Comparison of ENCODE assay signal across 1 cellular context in genomic region chr4:125833-126232, GRCh38.
TF ChIP-seq lines count a peak whose summit lies in the region.

No MANE protein-coding gene starts in this region.

TF ChIP-seq in SK-N-SH, 30 proteins besides CTCF, POLR2A, EP300 and RAD21 (continued from another document):
- TF ChIP-seq GATA2 (CRISPR knock-in tag; IDR thresholded peaks at IDR 0.05): no peak
- TF ChIP-seq, protein P1, sequence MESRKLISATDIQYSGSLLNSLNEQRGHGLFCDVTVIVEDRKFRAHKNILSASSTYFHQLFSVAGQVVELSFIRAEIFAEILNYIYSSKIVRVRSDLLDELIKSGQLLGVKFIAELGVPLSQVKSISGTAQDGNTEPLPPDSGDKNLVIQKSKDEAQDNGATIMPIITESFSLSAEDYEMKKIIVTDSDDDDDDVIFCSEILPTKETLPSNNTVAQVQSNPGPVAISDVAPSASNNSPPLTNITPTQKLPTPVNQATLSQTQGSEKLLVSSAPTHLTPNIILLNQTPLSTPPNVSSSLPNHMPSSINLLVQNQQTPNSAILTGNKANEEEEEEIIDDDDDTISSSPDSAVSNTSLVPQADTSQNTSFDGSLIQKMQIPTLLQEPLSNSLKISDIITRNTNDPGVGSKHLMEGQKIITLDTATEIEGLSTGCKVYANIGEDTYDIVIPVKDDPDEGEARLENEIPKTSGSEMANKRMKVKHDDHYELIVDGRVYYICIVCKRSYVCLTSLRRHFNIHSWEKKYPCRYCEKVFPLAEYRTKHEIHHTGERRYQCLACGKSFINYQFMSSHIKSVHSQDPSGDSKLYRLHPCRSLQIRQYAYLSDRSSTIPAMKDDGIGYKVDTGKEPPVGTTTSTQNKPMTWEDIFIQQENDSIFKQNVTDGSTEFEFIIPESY (IDR thresholded peaks at IDR 0.05; ENCODE audit: borderline replicate concordance, low read depth): no peak
- TF ChIP-seq FOXM1 (IDR thresholded peaks at IDR 0.05; ENCODE audit: low read depth): no peak
